9 cellular contexts compared by ENCODE assay signal in genomic region chr18:52339891-52340371, GRCh38. TPM values are rescaled to one million over a fixed set of nuclear protein-coding genes. Genes with fewer than 3 reads are reported as not detected.
DNase-seq lines count a peak whose midpoint lies in the region; ATAC-seq and TF ChIP-seq lines count a peak whose summit lies in the region.
"Had no signal": no experiment of that assay in that cellular context is flagged by ENCODE, and none has a peak within 500 bp of the region (broad histone marks: within the 10 kb centered on the region; RNA-seq: fewer than 3 reads in every experiment).

TSS of gene DCC (plus strand) at chr18:52340197. CDS start at chr18:52340788, 591 bp downstream.

- peaks cover 4% of the 10 kb centered on the region for H3K4me1 ChIP-seq in adipocyte (ENCODE audit: control insufficient read depth, insufficient read depth, low read length)
- H3K4me1 ChIP-seq in iPS-18a (ENCODE audit: control insufficient read depth, low read depth, low read length), result peaks cover 3% of the 10 kb centered on the region
- H3K4me1 ChIP-seq in stomach, result peaks cover 0 to 29% (median 16%) of the 10 kb centered on the region in 4 donors

- no peak for TF ChIP-seq POLR2A in stomach (IDR thresholded peaks at IDR 0.05)

- H3K27me3 ChIP-seq in adipocyte (replicated peaks; ENCODE audit: control insufficient read depth, insufficient read depth, low read length) (peaks cover 55% of the 10 kb centered on the region), iPS-18a (ENCODE audit: control insufficient read depth, insufficient read depth, low read length) (peaks cover 49% of the 10 kb centered on the region), stomach (peaks cover 14 to 68% (median 41%) of the 10 kb centered on the region in 3 donors)

- WGBS in stomach, 5 donors, result 3 to 5% (median 4%) methylated on average over 27 of the region's 27 CpGs

- TF ChIP-seq CTCF in stomach (IDR thresholded peaks at IDR 0.05), result peak in 1 of 7 experiments; percentile 19

- no peak within 1 kb of the TSS for H3K9ac ChIP-seq in adipocyte (ENCODE audit: low read length)
- H3K9ac ChIP-seq in iPS-18a (ENCODE audit: low read length), result no peak within 1 kb of the TSS

- DNase-seq in DMS53 (lab: John Stamatoyannopoulos, UW), result peak; percentile 93
- DNase-seq in M059J (ENCODE audit: low read depth), result peak; percentile 16
- peak; percentile 83 for DNase-seq in adipocyte (ENCODE audit: low read depth)
- DNase-seq in stomach, result peak; percentile 38
- DNase-seq in 8988T, result no peak
- no peak for DNase-seq in activated T-cell treated with anti-CD3 and anti-CD28 coated beads, Interleukin-2, amount 50 U/mL, for 48 hours

- no peak for TF ChIP-seq EP300 in stomach (IDR thresholded peaks at IDR 0.05)

- no peak within 1 kb of the TSS for H3K27ac ChIP-seq in iPS-18a (ENCODE audit: low read length)
- H3K27ac ChIP-seq in stomach, result no peak within 1 kb of the TSS

- H3K36me3 ChIP-seq in adipocyte (ENCODE audit: control insufficient read depth, insufficient read depth, low read length, severe bottlenecking), result no peaks in the 10 kb centered on the region
- H3K36me3 ChIP-seq in iPS-18a (ENCODE audit: control insufficient read depth, low read depth, low read length), result no peaks in the 10 kb centered on the region
- no peaks in the 10 kb centered on the region for H3K36me3 ChIP-seq in stomach

- H3K9me3 ChIP-seq in adipocyte (ENCODE audit: control insufficient read depth, low read length) (no peaks in the 10 kb centered on the region), iPS-18a (ENCODE audit: control insufficient read depth, low read depth, low read length) (no peaks in the 10 kb centered on the region), stomach (no peaks in the 10 kb centered on the region)

- no peak for ATAC-seq in GM18517 (IDR thresholded peaks at IDR 0.05; ENCODE audit: unreplicated experiment)

- H3K4me3 ChIP-seq in adipocyte (ENCODE audit: low read length), result peak within 1 kb of the TSS; percentile 39
- H3K4me3 ChIP-seq in iPS-18a (ENCODE audit: low read length), result peak within 1 kb of the TSS; percentile 74
- peak within 1 kb of the TSS; percentile 27 to 50 (median 30) for H3K4me3 ChIP-seq in stomach

- intact Hi-C loops in stomach (cut with DNase I; ENCODE audit: low total_unique reads), result no loop called here

RNA-seq across cellular contexts. Expression of gene DCC, which starts in this region (rescaled TPM):
- 0.17 TPM in 1 of 2 replicates, not detected in the other for total RNA-seq in M059J (2014; rRNA removed; shearing (Covaris generic))
- 1 to 10 TPM in 1 of 5 donors, under 1 TPM in 1, not detected in 3; 0.58 to 1.7 TPM for total RNA-seq in stomach
- not detected for polyA plus RNA-seq in stomach
- total RNA-seq: fibroblast of villous mesenchyme had no signal

Comparison
In these comparisons a context has a peak if more than half of its experiments do, and no peak if none do; other contexts are left out.
1. Peak in DNase-seq in M059J; RNA of the gene not detected or under 1 TPM.
2. DNase-seq: peak in DMS53 (single experiment), adipocyte (single experiment) and stomach (single experiment); none in 8988T (single experiment) and activated T-cell treated with anti-CD3 and anti-CD28 coated beads, Interleukin-2, amount 50 U/mL, for 48 hours (0 of 2).
3. Peak in every context shown above with its lines, with median percentiles within 50 percentile points of each other: H3K4me3 ChIP-seq.